In the genomic region with DNA sequence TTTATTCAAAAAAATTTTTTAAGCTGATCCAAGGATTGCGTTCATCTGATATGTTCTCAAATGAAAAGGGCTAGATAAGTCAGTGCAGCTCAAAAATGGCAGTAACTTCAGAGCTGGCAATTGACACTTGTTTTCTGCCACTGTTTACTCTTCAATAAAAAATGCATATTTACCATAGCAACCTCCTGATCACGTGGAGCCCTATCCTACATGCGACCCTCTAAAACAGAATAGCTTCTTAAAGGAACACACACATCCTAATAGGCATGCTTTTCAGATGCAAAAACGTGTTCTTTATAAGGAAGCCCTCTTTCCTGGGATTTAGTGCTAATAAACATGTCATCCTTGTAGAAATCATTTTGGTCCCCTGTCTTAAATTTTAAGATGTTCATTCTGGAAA, we compare ENCODE assay signal across 24 cellular contexts.
"Had no signal": no experiment of that assay in that cellular context is flagged by ENCODE, and none has a peak within 500 bp of the region (broad histone marks: within the 10 kb centered on the region; RNA-seq: fewer than 3 reads in every experiment).

No MANE protein-coding gene starts in this region.

- H3K4me3 Mint-ChIP-seq: naive thymus-derived CD8-positive, alpha-beta T cell; nephron progenitor cell; stimulated activated effector memory CD8-positive, alpha-beta T cell treated with anti-CD3 and anti-CD28 coated beads, Interleukin-12 subunit alpha, Interleukin-12 subunit beta, amount 100 ng/mL, for 72 hours had no signal

- H3K36me3 ChIP-seq: esophagus squamous epithelium, left lung, prostate gland, sigmoid colon, stomach, thyroid gland, vagina had no signal

- H3K27me3 ChIP-seq: esophagus squamous epithelium, stomach, thyroid gland, vagina had no signal

- ATAC-seq: left cardiac atrium; left lung; naive thymus-derived CD8-positive, alpha-beta T cell; right cardiac atrium; stimulated activated effector memory CD8-positive, alpha-beta T cell treated with anti-CD3 and anti-CD28 coated beads, Interleukin-12 subunit alpha, Interleukin-12 subunit beta, amount 100 ng/mL, for 72 hours had no signal

- H3K36me3 Mint-ChIP-seq: naive thymus-derived CD8-positive, alpha-beta T cell; stimulated activated effector memory CD8-positive, alpha-beta T cell treated with anti-CD3 and anti-CD28 coated beads, Interleukin-12 subunit alpha, Interleukin-12 subunit beta, amount 100 ng/mL, for 72 hours had no signal

- FAIRE-seq: endometrium, frontal cortex, islet of Langerhans had no signal

- H3K27ac Mint-ChIP-seq: naive thymus-derived CD8-positive, alpha-beta T cell; nephron progenitor cell; stimulated activated effector memory CD8-positive, alpha-beta T cell treated with anti-CD3 and anti-CD28 coated beads, Interleukin-12 subunit alpha, Interleukin-12 subunit beta, amount 100 ng/mL, for 72 hours had no signal

- H3K4me1 Mint-ChIP-seq: naive thymus-derived CD8-positive, alpha-beta T cell; nephron progenitor cell; stimulated activated effector memory CD8-positive, alpha-beta T cell treated with anti-CD3 and anti-CD28 coated beads, Interleukin-12 subunit alpha, Interleukin-12 subunit beta, amount 100 ng/mL, for 72 hours had no signal

- DNase-seq: dermis blood vessel endothelial cell; effector memory CD4-positive, alpha-beta T cell; erythroblast; esophagus squamous epithelium; left cardiac atrium; left lung; naive thymus-derived CD8-positive, alpha-beta T cell; nephron progenitor cell; nucleus accumbens; sigmoid colon; stimulated activated CD4-positive, alpha-beta T cell treated with anti-CD3 and anti-CD28 coated beads, Interleukin-2, amount 100 ng/mL, for 24 hours; stimulated activated CD4-positive, alpha-beta T cell treated with anti-CD3 and anti-CD28 coated beads, Interleukin-4, amount 100 ng/mL, for 24 hours; stimulated activated naive CD4-positive, alpha-beta T cell treated with Interleukin-2 at 50 U/mL for 16 hours; stomach; thyroid gland; trophoblast cell had no signal

- H3K9me3 Mint-ChIP-seq: naive thymus-derived CD8-positive, alpha-beta T cell; nephron progenitor cell; stimulated activated effector memory CD8-positive, alpha-beta T cell treated with anti-CD3 and anti-CD28 coated beads, Interleukin-12 subunit alpha, Interleukin-12 subunit beta, amount 100 ng/mL, for 72 hours had no signal

- H3K27ac ChIP-seq: coronary artery, esophagus squamous epithelium, left lung, prostate gland, sigmoid colon, stomach, thyroid gland, vagina had no signal

- H3K4me3 ChIP-seq: coronary artery, esophagus squamous epithelium, left lung, prostate gland, sigmoid colon, stomach, thyroid gland, vagina had no signal

- H3K9me3 ChIP-seq: esophagus squamous epithelium, left lung, prostate gland, sigmoid colon, stomach, thyroid gland, vagina had no signal

- H3K4me1 ChIP-seq: esophagus squamous epithelium, left lung, prostate gland, sigmoid colon, stomach, thyroid gland, vagina had no signal
